Comparison of ENCODE assay signal across 10 cellular contexts in genomic region chr16:14072360-14072759, GRCh38. TPM values are rescaled to one million over a fixed set of nuclear protein-coding genes. Genes with fewer than 3 reads are reported as not detected.
DNase-seq lines count a peak whose midpoint lies in the region; ATAC-seq and TF ChIP-seq lines count a peak whose summit lies in the region.
"Had no signal": no experiment of that assay in that cellular context is flagged by ENCODE, and none has a peak within 500 bp of the region (broad histone marks: within the 10 kb centered on the region; RNA-seq: fewer than 3 reads in every experiment).

No MANE protein-coding gene starts in this region.

- H3F3A ChIP-seq in MM.1S (ENCODE audit: insufficient read depth, low read length): no peaks in the 10 kb centered on the region

- H3K36me3 ChIP-seq in BLaER1 treated with 17β-estradiol and CSF1 and Interleukin-3, amounts not matched to agents 10 nM and 100 nM: peaks cover 0 to 7% (median 0%) of the 10 kb centered on the region in 11 experiments; a peak in 3 of 22 replicates
- no peaks in the 10 kb centered on the region for H3K36me3 ChIP-seq in MM.1S (replicated peaks; ENCODE audit: insufficient read depth, low read length)
- H3K36me3 ChIP-seq in ectodermal cell (ENCODE audit: control insufficient read depth, insufficient read depth, low read length): peaks cover 4% of the 10 kb centered on the region
- H3K36me3 ChIP-seq: ovary had no signal

- peaks cover 5% of the 10 kb centered on the region for H3K27me3 Mint-ChIP-seq in nephron (ENCODE audit: low read depth)

- no peak overlapping the region for H2AFZ ChIP-seq in MM.1S (ENCODE audit: low read length)

- no peaks in the 10 kb centered on the region for H3K79me2 ChIP-seq in MM.1S (ENCODE audit: low read length)

- DNase-seq in MM.1S (no peak), NCI-H526 treated with DMSO at 0.1 percent for 48 hours (lab: John Stamatoyannopoulos, UW) (no peak)
- DNase-seq in NK-92 treated with Interleukin-12 subunit alpha and Interleukin-12 subunit beta, amount 100 ng/mL, for 24 hours (lab: John Stamatoyannopoulos, UW): no peak
- DNase-seq: amniotic stem cell, ovary had no signal

- peaks cover 12 to 19% (median 15%) of the 10 kb centered on the region in 10 experiments; a peak in 19 of 20 replicates for H3K4me1 ChIP-seq in BLaER1 treated with 17β-estradiol and CSF1 and Interleukin-3, amounts not matched to agents 10 nM and 100 nM
- H3K4me1 ChIP-seq in MM.1S (ENCODE audit: low read length): peaks cover 14% of the 10 kb centered on the region
- H3K4me1 ChIP-seq in ectodermal cell (ENCODE audit: control insufficient read depth, insufficient read depth, low read length): no peaks in the 10 kb centered on the region

- peak overlapping the region; percentile 78 to 97 (median 94); a peak in 17 of 20 replicates for H3K4me3 ChIP-seq in BLaER1 treated with 17β-estradiol and CSF1 and Interleukin-3, amounts not matched to agents 10 nM and 100 nM
- H3K4me3 ChIP-seq in MM.1S (ENCODE audit: low read length): peak overlapping the region; percentile 85; the same call in 1 of the 2 replicates
- peak overlapping the region; percentile 96 for H3K4me3 ChIP-seq in ectodermal cell (ENCODE audit: insufficient read depth, low read depth, low read length)

- no peaks in the 10 kb centered on the region for H3K9me3 ChIP-seq in BLaER1 treated with 17β-estradiol and CSF1 and Interleukin-3, amounts not matched to agents 10 nM and 100 nM (replicated peaks in 1 of 11)
- H3K9me3 ChIP-seq in MM.1S (replicated peaks; ENCODE audit: insufficient read depth, low read length) (no peaks in the 10 kb centered on the region), ectodermal cell (ENCODE audit: control insufficient read depth, low read length) (no peaks in the 10 kb centered on the region)
- H3K9me3 ChIP-seq: ovary had no signal

- no peaks in the 10 kb centered on the region for H3K9me3 Mint-ChIP-seq in nephron

- H3K9me2 ChIP-seq in MM.1S (replicated peaks; ENCODE audit: insufficient read depth, low read length): no peaks in the 10 kb centered on the region

- ATAC-seq in GM21576 (IDR thresholded peaks at IDR 0.05; ENCODE audit: unreplicated experiment): no peak
- ATAC-seq in GM18868 (IDR thresholded peaks at IDR 0.05; ENCODE audit: unreplicated experiment): no peak

- peak overlapping the region; percentile 57 to 80 (median 63) for H3K27ac Mint-ChIP-seq in nephron

- H3K9ac ChIP-seq in BLaER1 treated with 17β-estradiol and CSF1 and Interleukin-3, amounts not matched to agents 10 nM and 100 nM: peak overlapping the region in 10 of 11 experiments; percentile 90 to 96 (median 94); a peak in 19 of 22 replicates
- H3K9ac ChIP-seq in MM.1S (ENCODE audit: low read length): no peak overlapping the region

- peaks cover 13% of the 10 kb centered on the region for H3K4me1 Mint-ChIP-seq in nephron

- WGBS in ectodermal cell, 2 experiments: 91 to 97% methylated on average over 6 of the region's 6 CpGs

- TF ChIP-seq CTCF in MM.1S (IDR thresholded peaks at IDR 0.05; ENCODE audit: low read length) (no peak), nephron (IDR thresholded peaks at IDR 0.05; ENCODE audit: unreplicated experiment in 3 of 3) (no peak)

- peak overlapping the region; percentile 88 to 97 (median 90) for H3K4me3 Mint-ChIP-seq in nephron

- H3K36me3 Mint-ChIP-seq in nephron (ENCODE audit: low read depth): peaks cover 4% of the 10 kb centered on the region

- peaks cover 0 to 11% (median 0%) of the 10 kb centered on the region in 11 experiments; a peak in 3 of 22 replicates for H4K20me1 ChIP-seq in BLaER1 treated with 17β-estradiol and CSF1 and Interleukin-3, amounts not matched to agents 10 nM and 100 nM
- no peaks in the 10 kb centered on the region for H4K20me1 ChIP-seq in MM.1S (ENCODE audit: insufficient read depth, low read length)

- peak overlapping the region; percentile 88 to 98 (median 95) for H3K4me2 ChIP-seq in BLaER1 treated with 17β-estradiol and CSF1 and Interleukin-3, amounts not matched to agents 10 nM and 100 nM
- peak overlapping the region; percentile 94 for H3K4me2 ChIP-seq in MM.1S (ENCODE audit: low read depth, low read length)

- H3K27me3 ChIP-seq in BLaER1 treated with 17β-estradiol and CSF1 and Interleukin-3, amounts not matched to agents 10 nM and 100 nM: no peaks in the 10 kb centered on the region
- H3K27me3 ChIP-seq in MM.1S (replicated peaks; ENCODE audit: insufficient read depth, low read length): no peaks in the 10 kb centered on the region
- H3K27me3 ChIP-seq in ectodermal cell (ENCODE audit: control insufficient read depth, insufficient read depth, low read length, poor library complexity, severe bottlenecking): no peaks in the 10 kb centered on the region
- H3K27me3 ChIP-seq: ovary had no signal

- H3K27ac ChIP-seq in BLaER1 treated with 17β-estradiol and CSF1 and Interleukin-3, amounts not matched to agents 10 nM and 100 nM: no peak overlapping the region
- H3K27ac ChIP-seq in MM.1S (ENCODE audit: low read length): no peak overlapping the region
- no peak overlapping the region for H3K27ac ChIP-seq in ectodermal cell (ENCODE audit: insufficient read depth, low read depth, low read length, poor library complexity, severe bottlenecking)

RNA-seq across cellular contexts. Expression of gene MRTFB, which starts 1.2 kb away (rescaled TPM):
- polyA plus RNA-seq in ectodermal cell (2013, experiment 1 of 4): 28.6 TPM
- polyA plus RNA-seq in ectodermal cell (2013, experiment 2 of 4): 30.9 TPM
- polyA plus RNA-seq in ectodermal cell (2013, experiment 3 of 4): 23.5 TPM
- 27.4 TPM for polyA plus RNA-seq in ectodermal cell (2013, experiment 4 of 4)
